In genomic region chr9:72684615-72685014, GRCh38 we compare ENCODE assay signal across 2 cellular contexts.
TF ChIP-seq lines count a peak whose summit lies in the region.

No MANE protein-coding gene starts in this region.

TF ChIP-seq in HCT116, 20 proteins besides CTCF, POLR2A, EP300 and RAD21 (continued from another document):
- TF ChIP-seq, protein P1, sequence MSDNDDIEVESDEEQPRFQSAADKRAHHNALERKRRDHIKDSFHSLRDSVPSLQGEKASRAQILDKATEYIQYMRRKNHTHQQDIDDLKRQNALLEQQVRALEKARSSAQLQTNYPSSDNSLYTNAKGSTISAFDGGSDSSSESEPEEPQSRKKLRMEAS (IDR thresholded peaks at IDR 0.05), result no peak
- TF ChIP-seq EZH2 (IDR thresholded peaks at IDR 0.05) (no peak), EGR1 (IDR thresholded peaks at IDR 0.05; ENCODE audit: low read depth) (no peak), JUND (IDR thresholded peaks at IDR 0.05) (no peak)
TF ChIP-seq in HCT116: peak in this region for 0.

TF ChIP-seq in WTC11, 78 proteins besides CTCF, POLR2A, EP300 and RAD21 (continued from another document):
- TF ChIP-seq, protein P2, sequence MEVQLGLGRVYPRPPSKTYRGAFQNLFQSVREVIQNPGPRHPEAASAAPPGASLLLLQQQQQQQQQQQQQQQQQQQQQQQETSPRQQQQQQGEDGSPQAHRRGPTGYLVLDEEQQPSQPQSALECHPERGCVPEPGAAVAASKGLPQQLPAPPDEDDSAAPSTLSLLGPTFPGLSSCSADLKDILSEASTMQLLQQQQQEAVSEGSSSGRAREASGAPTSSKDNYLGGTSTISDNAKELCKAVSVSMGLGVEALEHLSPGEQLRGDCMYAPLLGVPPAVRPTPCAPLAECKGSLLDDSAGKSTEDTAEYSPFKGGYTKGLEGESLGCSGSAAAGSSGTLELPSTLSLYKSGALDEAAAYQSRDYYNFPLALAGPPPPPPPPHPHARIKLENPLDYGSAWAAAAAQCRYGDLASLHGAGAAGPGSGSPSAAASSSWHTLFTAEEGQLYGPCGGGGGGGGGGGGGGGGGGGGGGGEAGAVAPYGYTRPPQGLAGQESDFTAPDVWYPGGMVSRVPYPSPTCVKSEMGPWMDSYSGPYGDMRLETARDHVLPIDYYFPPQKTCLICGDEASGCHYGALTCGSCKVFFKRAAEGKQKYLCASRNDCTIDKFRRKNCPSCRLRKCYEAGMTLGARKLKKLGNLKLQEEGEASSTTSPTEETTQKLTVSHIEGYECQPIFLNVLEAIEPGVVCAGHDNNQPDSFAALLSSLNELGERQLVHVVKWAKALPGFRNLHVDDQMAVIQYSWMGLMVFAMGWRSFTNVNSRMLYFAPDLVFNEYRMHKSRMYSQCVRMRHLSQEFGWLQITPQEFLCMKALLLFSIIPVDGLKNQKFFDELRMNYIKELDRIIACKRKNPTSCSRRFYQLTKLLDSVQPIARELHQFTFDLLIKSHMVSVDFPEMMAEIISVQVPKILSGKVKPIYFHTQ (CRISPR knock-in tag; IDR thresholded peaks at IDR 0.05), result no peak
- TF ChIP-seq RORB (CRISPR knock-in tag; IDR thresholded peaks at IDR 0.05) (no peak), USF1 (CRISPR knock-in tag; IDR thresholded peaks at IDR 0.05) (no peak), MXD4 (CRISPR knock-in tag; IDR thresholded peaks at IDR 0.05; ENCODE audit: borderline replicate concordance) (no peak), HMGXB4 (CRISPR knock-in tag; IDR thresholded peaks at IDR 0.05) (no peak), ZNF423 (CRISPR knock-in tag; IDR thresholded peaks at IDR 0.05) (no peak), ZNF281 (CRISPR knock-in tag; IDR thresholded peaks at IDR 0.05) (no peak), FOXJ3 (CRISPR knock-in tag; IDR thresholded peaks at IDR 0.05; ENCODE audit: borderline replicate concordance) (no peak)
TF ChIP-seq in WTC11: peak in this region for 0.
